In genomic region chr2:143762176-143762928, GRCh38 we compare ENCODE assay signal across 28 cellular contexts.
A peak's percentile ranks its signal among the peaks of the same experiment; 100 is the strongest.
DNase-seq lines count a peak whose midpoint lies in the region; ATAC-seq and TF ChIP-seq lines count a peak whose summit lies in the region.
"Had no signal": no experiment of that assay in that cellular context is flagged by ENCODE, and none has a peak within 500 bp of the region (broad histone marks: within the 10 kb centered on the region; RNA-seq: fewer than 3 reads in every experiment).

No MANE protein-coding gene starts in this region.

- no peaks in the 10 kb centered on the region for H3K9me3 ChIP-seq in iPS DF 6.9 (ENCODE audit: control insufficient read depth, insufficient read depth, low read length)
- H3K9me3 ChIP-seq: esophagus squamous epithelium, gastrocnemius medialis, testis, uterus had no signal

- peak overlapping the region; percentile 94 for H3K27ac Mint-ChIP-seq in WTC11
- H3K27ac Mint-ChIP-seq: activated CD8-positive, alpha-beta T cell treated with anti-CD3 and anti-CD28 coated beads for 36 hours; activated naive CD8-positive, alpha-beta T cell treated with anti-CD3 and anti-CD28 coated beads, Interleukin-2, amount 10 ng/mL, durations not matched to agents 7 days and 5 days; dendritic cell treated with granulocyte-macrophage colony-stimulating factor and Interleukin-4, amounts not matched to agents 40 ng/mL and 50 ng/mL, for 4 days had no signal

- no peaks in the 10 kb centered on the region for H3K36me3 Mint-ChIP-seq in WTC11

- H3K27me3 ChIP-seq in H7 (ENCODE audit: control insufficient read depth, insufficient read depth, low read length): no peaks in the 10 kb centered on the region
- no peaks in the 10 kb centered on the region for H3K27me3 ChIP-seq in iPS DF 6.9 (ENCODE audit: control insufficient read depth, insufficient read depth, low read length)
- H3K27me3 ChIP-seq: esophagus squamous epithelium, gastrocnemius medialis, testis, uterus had no signal

- no peak overlapping the region for H3K27ac ChIP-seq in iPS DF 6.9 (ENCODE audit: low read length)
- H3K27ac ChIP-seq: esophagus squamous epithelium, gastrocnemius medialis, testis, uterus had no signal

- no peak overlapping the region for H3K4me3 ChIP-seq in H7 (ENCODE audit: insufficient read depth, low read depth, low read length)
- H3K4me3 ChIP-seq in iPS DF 6.9 (ENCODE audit: low read length): no peak overlapping the region
- H3K4me3 ChIP-seq: esophagus squamous epithelium, gastrocnemius medialis, testis, uterus had no signal

- CTCF ChIA-PET in WTC11 (lab: Charles Lee): interaction anchor here (1.1 kb wide), 1 partner anchor 689 kb away, joined by 3 read pairs; no protein-coding TSS in a partner anchor

- intact Hi-C loops in left cardiac atrium (cut with DNase I): no loop called here

- H3K27me3 Mint-ChIP-seq in WTC11 (ENCODE audit: low read depth): no peaks in the 10 kb centered on the region
- H3K27me3 Mint-ChIP-seq: activated CD8-positive, alpha-beta T cell treated with anti-CD3 and anti-CD28 coated beads for 36 hours; activated naive CD8-positive, alpha-beta T cell treated with anti-CD3 and anti-CD28 coated beads, Interleukin-2, amount 10 ng/mL, durations not matched to agents 7 days and 5 days; dendritic cell treated with granulocyte-macrophage colony-stimulating factor and Interleukin-4, amounts not matched to agents 40 ng/mL and 50 ng/mL, for 4 days had no signal

- H3K9me3 Mint-ChIP-seq in WTC11: no peaks in the 10 kb centered on the region
- H3K9me3 Mint-ChIP-seq: activated CD8-positive, alpha-beta T cell treated with anti-CD3 and anti-CD28 coated beads for 36 hours; activated naive CD8-positive, alpha-beta T cell treated with anti-CD3 and anti-CD28 coated beads, Interleukin-2, amount 10 ng/mL, durations not matched to agents 7 days and 5 days; dendritic cell treated with granulocyte-macrophage colony-stimulating factor and Interleukin-4, amounts not matched to agents 40 ng/mL and 50 ng/mL, for 4 days had no signal

- POLR2A ChIA-PET in WTC11 (lab: Charles Lee): no interaction called here

- H3K36me3 ChIP-seq in H7 (replicated peaks; ENCODE audit: control insufficient read depth, insufficient read depth, low read length) (no peaks in the 10 kb centered on the region), iPS DF 6.9 (ENCODE audit: control insufficient read depth, insufficient read depth, low read length) (no peaks in the 10 kb centered on the region)
- H3K36me3 ChIP-seq: esophagus squamous epithelium, gastrocnemius medialis, uterus had no signal

- no peak for TF ChIP-seq CTCF in WTC11 (IDR thresholded peaks at IDR 0.05)

- WGBS in iPS DF 6.9 (ENCODE audit: insufficient coverage, insufficient read length): no CpG with 5 or more reads among the region's 3 CpGs

- peak overlapping the region; percentile 14 for H3K4me3 Mint-ChIP-seq in WTC11
- H3K4me3 Mint-ChIP-seq: activated CD8-positive, alpha-beta T cell treated with anti-CD3 and anti-CD28 coated beads for 36 hours; activated naive CD8-positive, alpha-beta T cell treated with anti-CD3 and anti-CD28 coated beads, Interleukin-2, amount 10 ng/mL, durations not matched to agents 7 days and 5 days; dendritic cell treated with granulocyte-macrophage colony-stimulating factor and Interleukin-4, amounts not matched to agents 40 ng/mL and 50 ng/mL, for 4 days had no signal

- peak; percentile 29 for DNase-seq in H7
- no peak for DNase-seq in WTC11 (ENCODE audit: low spot score)
- DNase-seq in iPS DF 6.9 (ENCODE audit: low read depth, low spot score): peak; percentile 67
- peak; percentile 1 for DNase-seq in renal cortical epithelial cell (ENCODE audit: low read depth)
- no peak for DNase-seq in globus pallidus (ENCODE audit: low spot score)
- DNase-seq in left cardiac atrium: no peak
- DNase-seq: activated CD4-positive, alpha-beta T cell treated with anti-CD3 and anti-CD28 coated beads for 1 hour; activated CD8-positive, alpha-beta T cell treated with anti-CD3 and anti-CD28 coated beads for 36 hours; activated effector memory CD4-positive, alpha-beta T cell treated with Interleukin-2 at 50 U/mL for 16 hours; activated naive CD8-positive, alpha-beta T cell treated with anti-CD3 and anti-CD28 coated beads, Interleukin-2, amount 10 ng/mL, durations not matched to agents 7 days and 5 days; caudate nucleus; DMS 273 treated with DMSO at 0.1 percent for 48 hours; esophagus squamous epithelium; gastrocnemius medialis; GOT3; hypothalamus; KG1; MM.1S; NCI-H1417; NCI-H2081; NCI-H226; RPMI8226; stimulated activated naive CD4-positive, alpha-beta T cell treated with Interleukin-2 at 50 U/mL for 16 hours; T-helper 1 cell; testis; uterus had no signal

- H3K4me1 ChIP-seq in iPS DF 6.9 (ENCODE audit: control insufficient read depth, insufficient read depth, low read length): peaks cover 2% of the 10 kb centered on the region; the same call in 1 of the 2 replicates
- H3K4me1 ChIP-seq: esophagus squamous epithelium, gastrocnemius medialis, testis, uterus had no signal

- ATAC-seq in WTC11 (peak; percentile 80), left cardiac atrium (no peak), HG03457 (IDR thresholded peaks at IDR 0.05; ENCODE audit: unreplicated experiment) (no peak)
- ATAC-seq: activated CD8-positive, alpha-beta T cell treated with anti-CD3 and anti-CD28 coated beads for 36 hours; gastrocnemius medialis had no signal

- H3K4me1 Mint-ChIP-seq in WTC11: peaks cover 60% of the 10 kb centered on the region
- H3K4me1 Mint-ChIP-seq: activated naive CD8-positive, alpha-beta T cell treated with anti-CD3 and anti-CD28 coated beads, Interleukin-2, amount 10 ng/mL, durations not matched to agents 7 days and 5 days had no signal

TF ChIP-seq in WTC11, 78 proteins besides CTCF, POLR2A, EP300 and RAD21 (continues in another document):
- TF ChIP-seq, protein P1, sequence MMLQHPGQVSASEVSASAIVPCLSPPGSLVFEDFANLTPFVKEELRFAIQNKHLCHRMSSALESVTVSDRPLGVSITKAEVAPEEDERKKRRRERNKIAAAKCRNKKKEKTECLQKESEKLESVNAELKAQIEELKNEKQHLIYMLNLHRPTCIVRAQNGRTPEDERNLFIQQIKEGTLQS (CRISPR knock-in tag; conservative IDR thresholded peaks at IDR 0.05): no peak
- peak; percentile 51; the same call in 1 of the 2 replicates for TF ChIP-seq NFE2L1 (CRISPR knock-in tag; IDR thresholded peaks at IDR 0.05)
- no peak for TF ChIP-seq IRF1 (CRISPR knock-in tag; IDR thresholded peaks at IDR 0.05)
- peak; percentile 40; the same call in 1 of the 2 replicates for TF ChIP-seq SP1 (CRISPR knock-in tag; conservative IDR thresholded peaks at IDR 0.05)
- TF ChIP-seq USF2 (CRISPR knock-in tag; IDR thresholded peaks at IDR 0.05): peak; percentile 67
- TF ChIP-seq ZNF317 (CRISPR knock-in tag; IDR thresholded peaks at IDR 0.05; ENCODE audit: borderline replicate concordance, low read depth): no peak
- TF ChIP-seq EMX1 (CRISPR knock-in tag; IDR thresholded peaks at IDR 0.05): no peak
- no peak for TF ChIP-seq ATF1 (CRISPR knock-in tag; IDR thresholded peaks at IDR 0.05)
- no peak for TF ChIP-seq ESRRA (CRISPR knock-in tag; IDR thresholded peaks at IDR 0.05; ENCODE audit: borderline replicate concordance)
- no peak for TF ChIP-seq CBFB (CRISPR knock-in tag; IDR thresholded peaks at IDR 0.05; ENCODE audit: low read depth)
- TF ChIP-seq FOXK1 (CRISPR knock-in tag; IDR thresholded peaks at IDR 0.05): peak; percentile 34; the same call in 1 of the 2 replicates
- 0 out of 2 replicates have a peak, but pooled peaks have one; percentile 44 for TF ChIP-seq ETV6 (CRISPR knock-in tag; IDR thresholded peaks at IDR 0.05)
- TF ChIP-seq SMAD4 (CRISPR knock-in tag; IDR thresholded peaks at IDR 0.05): no peak
- peak; percentile 55; the same call in 1 of the 2 replicates for TF ChIP-seq USF1 (CRISPR knock-in tag; IDR thresholded peaks at IDR 0.05)
- no peak for TF ChIP-seq ZNF281 (CRISPR knock-in tag; IDR thresholded peaks at IDR 0.05)

Comparison
In these comparisons a context has a peak if more than half of its experiments do, and no peak if none do; other contexts are left out.
1. DNase-seq: peak in H7 (single experiment), iPS DF 6.9 (single experiment) and renal cortical epithelial cell (single experiment); none in WTC11 (single experiment), globus pallidus (single experiment) and left cardiac atrium (single experiment).